Comparison of ENCODE assay signal across 8 cellular contexts in genomic region chr17:48841395-48841831, GRCh38. TPM values are rescaled to one million over a fixed set of nuclear protein-coding genes. Genes with fewer than 3 reads are reported as not detected.
A peak's percentile ranks its signal among the peaks of the same experiment; 100 is the strongest.
DNase-seq lines count a peak whose midpoint lies in the region; ATAC-seq and TF ChIP-seq lines count a peak whose summit lies in the region.

No MANE protein-coding gene starts in this region.

- ATAC-seq in activated CD4-positive, alpha-beta T cell treated with anti-CD3 and anti-CD28 coated beads for 36 hours, result peak; percentile 92
- ATAC-seq in HG02759 (IDR thresholded peaks at IDR 0.05; ENCODE audit: unreplicated experiment) (peak; percentile 83), aorta (ENCODE audit: low FRiP score) (peak; percentile 84)

- no peaks in the 10 kb centered on the region for H4K20me1 ChIP-seq in OCI-LY7 (ENCODE audit: insufficient read depth, low read length)

- H3K27me3 ChIP-seq in aorta (ENCODE audit: control insufficient read depth in 1 of 2, insufficient read depth in 2 of 2, low read length in 1 of 2), result no peaks in the 10 kb centered on the region

- H3K36me3 ChIP-seq in OCI-LY7 (ENCODE audit: insufficient read depth, low read length) (peaks cover 10% of the 10 kb centered on the region), aorta (ENCODE audit: control insufficient read depth in 1 of 2, insufficient read depth in 2 of 2, low read length in 1 of 2) (peaks cover 5 to 9% of the 10 kb centered on the region in 2 donors)

- peaks cover 16% of the 10 kb centered on the region for H3K36me3 Mint-ChIP-seq in activated CD4-positive, alpha-beta T cell treated with anti-CD3 and anti-CD28 coated beads for 36 hours (ENCODE audit: low read depth)
- H3K36me3 Mint-ChIP-seq in progenitor cell of endocrine pancreas (ENCODE audit: insufficient read depth), result peaks cover 13% of the 10 kb centered on the region

- no peaks in the 10 kb centered on the region for H3K9me3 Mint-ChIP-seq in activated CD4-positive, alpha-beta T cell treated with anti-CD3 and anti-CD28 coated beads for 36 hours (ENCODE audit: low read depth)
- H3K9me3 Mint-ChIP-seq in progenitor cell of endocrine pancreas (ENCODE audit: low read depth), result no peaks in the 10 kb centered on the region

- H3K79me2 ChIP-seq in OCI-LY7 (ENCODE audit: insufficient read depth, low read depth, low read length), result no peaks in the 10 kb centered on the region

- H3K4me2 ChIP-seq in OCI-LY7 (ENCODE audit: low read length), result peak overlapping the region; percentile 12

- peak overlapping the region; percentile 51 for H3K27ac Mint-ChIP-seq in activated CD4-positive, alpha-beta T cell treated with anti-CD3 and anti-CD28 coated beads for 36 hours
- no peak overlapping the region for H3K27ac Mint-ChIP-seq in progenitor cell of endocrine pancreas

- peak overlapping the region; percentile 27 for H3K4me3 Mint-ChIP-seq in activated CD4-positive, alpha-beta T cell treated with anti-CD3 and anti-CD28 coated beads for 36 hours
- H3K4me3 Mint-ChIP-seq in progenitor cell of endocrine pancreas (ENCODE audit: low read depth), result no peak overlapping the region

- H3K9me3 ChIP-seq in OCI-LY7 (ENCODE audit: low read length) (no peaks in the 10 kb centered on the region), aorta (ENCODE audit: control insufficient read depth, low read length) (no peaks in the 10 kb centered on the region)

- 4 to 6% methylated on average over 3 of the region's 3 CpGs for WGBS in aorta, 2 donors

- POLR2A ChIA-PET in activated CD4-positive, alpha-beta T cell treated with anti-CD3 and anti-CD28 coated beads for 36 hours (lab: Charles Lee), result interaction anchor here (0.6 kb wide), 2 partner anchors 36 to 51 kb away, joined by 3 to 4 read pairs; no protein-coding TSS in a partner anchor
- POLR2A ChIA-PET in OCI-LY7 (lab: Charles Lee), result interaction anchor here (1.2 kb wide), 1 partner anchor 11 kb away, joined by 3 read pairs; no protein-coding TSS in a partner anchor

- peaks cover 57% of the 10 kb centered on the region for H3K4me1 Mint-ChIP-seq in activated CD4-positive, alpha-beta T cell treated with anti-CD3 and anti-CD28 coated beads for 36 hours
- H3K4me1 Mint-ChIP-seq in progenitor cell of endocrine pancreas (ENCODE audit: low read depth), result peaks cover 23% of the 10 kb centered on the region

- no peaks in the 10 kb centered on the region for H3K9me2 ChIP-seq in OCI-LY7 (ENCODE audit: insufficient read depth, low read length)

- H2AFZ ChIP-seq in OCI-LY7 (ENCODE audit: low read length), result no peak overlapping the region

- BruUV-seq in OCI-LY7 (replicated peaks; lab: Mats Ljungman, UMichigan), result no TSS peak

- peaks cover under 1% of the 10 kb centered on the region for H3K27me3 Mint-ChIP-seq in activated CD4-positive, alpha-beta T cell treated with anti-CD3 and anti-CD28 coated beads for 36 hours
- peaks cover 6% of the 10 kb centered on the region for H3K27me3 Mint-ChIP-seq in progenitor cell of endocrine pancreas

- H3K4me3 ChIP-seq in OCI-LY7 (ENCODE audit: low read depth, low read length, poor library complexity, severe bottlenecking) (no peak overlapping the region), aorta (ENCODE audit: low read length in 2 of 2) (peak overlapping the region; percentile 40 to 82)

- intact Hi-C loops in activated CD4-positive, alpha-beta T cell treated with anti-CD3 and anti-CD28 coated beads for 36 hours (cut with DNase I, micrococcal nuclease), result loop anchor here (1.0 to 2.0 kb wide), 5 partner anchors 10 to 501 kb away; partner anchors contain the start of gene CALCOCO2 (in 2 of the 2)
- intact Hi-C loops in OCI-LY7 (cut with micrococcal nuclease; ENCODE audit: unreplicated experiment), result no loop called here
- intact Hi-C loops in aorta (cut with DNase I), result no loop called here

- CTCF ChIA-PET in activated CD4-positive, alpha-beta T cell treated with anti-CD3 and anti-CD28 coated beads for 36 hours (lab: Charles Lee), result interaction anchor here (0.6 to 1.3 kb wide), 11 partner anchors 10 to 506 kb away, joined by 3 to 8 read pairs (median 3); partner anchors contain the start of genes ATP5MC1 and HOXB13
- CTCF ChIA-PET in OCI-LY7 (lab: Charles Lee; ENCODE audit: unreplicated experiment), result no interaction called here

- peak; percentile 64 for DNase-seq in activated CD4-positive, alpha-beta T cell treated with anti-CD3 and anti-CD28 coated beads for 36 hours
- no peak for DNase-seq in activated CD4-positive, alpha-beta T cell treated with anti-CD3 and anti-CD28 coated beads, Interleukin-2, amount 50 U/mL, for 1 hour
- DNase-seq in OCI-LY7 (ENCODE audit: low spot score) (peak; percentile 26), midbrain (lab: John Stamatoyannopoulos, UW) (peak; percentile 76), aorta (no peak), progenitor cell of endocrine pancreas (ENCODE audit: low spot score, unreplicated experiment) (no peak)

- no peak overlapping the region for H3K27ac ChIP-seq in OCI-LY7 (ENCODE audit: low read depth, low read length, poor library complexity, severe bottlenecking)
- H3K27ac ChIP-seq in cingulate gyrus (ENCODE audit: low read depth, low read length), result peak overlapping the region; percentile 93
- H3K27ac ChIP-seq in aorta (ENCODE audit: low read depth in 1 of 2, low read length in 2 of 2), result peak overlapping the region; percentile 76 to 79

- H3K4me1 ChIP-seq in OCI-LY7 (ENCODE audit: insufficient read depth, low read length, poor library complexity, severe bottlenecking) (peaks cover 5% of the 10 kb centered on the region), aorta (ENCODE audit: control insufficient read depth in 1 of 2, insufficient read depth in 2 of 2, low read length in 2 of 2) (peaks cover 2 to 6% of the 10 kb centered on the region in 2 donors)

- TF ChIP-seq CTCF in OCI-LY7 (conservative IDR thresholded peaks at IDR 0.05; ENCODE audit: low read length), result no peak
- TF ChIP-seq CTCF in progenitor cell of endocrine pancreas (IDR thresholded peaks at IDR 0.05; ENCODE audit: unreplicated experiment), result no peak

RNA-seq across cellular contexts. Expression of gene CALCOCO2, which starts 10.6 kb away (rescaled TPM):
- total RNA-seq in activated CD4-positive, alpha-beta T cell treated with anti-CD3 and anti-CD28 coated beads for 36 hours, result 100 to 1,000 TPM in 1 of 2 experiments, 10 to 100 TPM in 1; 66.7 to 102 TPM
- 15.3 and 22.7 TPM in 2 replicates for total RNA-seq in OCI-LY7 (2014; rRNA removed; shearing (Covaris generic))
- total RNA-seq in OCI-LY7 (2022) (64.5 and 77.9 TPM in 2 replicates), aorta (100 to 1,000 TPM; 164 to 171 TPM), progenitor cell of endocrine pancreas (85.3 and 92.6 TPM in 2 replicates)
- polyA plus RNA-seq in aorta, result 100 to 1,000 TPM in 1 of 2 donors, 10 to 100 TPM in 1; 80.3 to 149 TPM

RNA-seq across cellular contexts. Expression of gene TTLL6, which starts 24.4 kb away (rescaled TPM):
- total RNA-seq in activated CD4-positive, alpha-beta T cell treated with anti-CD3 and anti-CD28 coated beads for 36 hours, result not detected
- not detected in 2 replicates for total RNA-seq in OCI-LY7 (2014; rRNA removed; shearing (Covaris generic))
- total RNA-seq in OCI-LY7 (2022) (not detected in 2 replicates), aorta (under 1 TPM in 1 of 2 donors, not detected in 1; 0.21 TPM), progenitor cell of endocrine pancreas (2.9 and 4.0 TPM in 2 replicates)
- under 1 TPM in 1 of 2 donors, not detected in 1; 0.13 TPM for polyA plus RNA-seq in aorta

RNA-seq across cellular contexts. Expression of gene ATP5MC1, which starts 51.2 kb away (rescaled TPM):
- total RNA-seq in activated CD4-positive, alpha-beta T cell treated with anti-CD3 and anti-CD28 coated beads for 36 hours, result 100 to 1,000 TPM; 102 to 124 TPM
- total RNA-seq in OCI-LY7 (2014; rRNA removed; shearing (Covaris generic)), result 97.4 and 120 TPM in 2 replicates
- total RNA-seq in OCI-LY7 (2022), result 96.4 and 135 TPM in 2 replicates
- total RNA-seq in aorta, result 10 to 100 TPM; 30.4 to 42.6 TPM
- 100 to 1,000 TPM; 133 to 250 TPM for polyA plus RNA-seq in aorta
- total RNA-seq in progenitor cell of endocrine pancreas, result 40.2 and 45.1 TPM in 2 replicates

Comparison
In these comparisons a context has a peak if more than half of its experiments do, and no peak if none do; other contexts are left out.
1. DNase-seq: peak in activated CD4-positive, alpha-beta T cell treated with anti-CD3 and anti-CD28 coated beads for 36 hours (single experiment), OCI-LY7 (single experiment) and midbrain (single experiment); none in activated CD4-positive, alpha-beta T cell treated with anti-CD3 and anti-CD28 coated beads, Interleukin-2, amount 50 U/mL, for 1 hour (single experiment), aorta (0 of 2) and progenitor cell of endocrine pancreas (single experiment).
2. intact Hi-C loops: an anchor here in activated CD4-positive, alpha-beta T cell treated with anti-CD3 and anti-CD28 coated beads for 36 hours (1.0 to 2.0 kb wide); none called in OCI-LY7 and aorta.
3. Peak in every context shown above with its lines, with median percentiles within 50 percentile points of each other: ATAC-seq.